Comparison of ENCODE assay signal across 8 cellular contexts in genomic region chr9:83912194-83912593, GRCh38. TPM values are rescaled to one million over a fixed set of nuclear protein-coding genes. Genes with fewer than 3 reads are reported as not detected.
DNase-seq lines count a peak whose midpoint lies in the region; ATAC-seq and TF ChIP-seq lines count a peak whose summit lies in the region.
"Not testable (repeated sequence)": the region's sequence is repeated elsewhere in the genome, so short reads cannot be mapped to it uniquely, and the experiment has no call there.

No MANE protein-coding gene starts in this region.

- H3K27me3 ChIP-seq in Panc1 (ENCODE audit: control insufficient read depth, insufficient read depth, low read length); adipocyte (replicated peaks; ENCODE audit: control insufficient read depth, insufficient read depth, low read length): not testable (repeated sequence)

- not testable (repeated sequence) for H3K9me3 ChIP-seq in Panc1 (ENCODE audit: control insufficient read depth, insufficient read depth, low read depth, low read length); adipocyte (ENCODE audit: control insufficient read depth, low read length)

- POLR2A ChIA-PET in Panc1 (lab: Charles Lee) = not testable (repeated sequence)

- peak; percentile 0 for DNase-seq in DMS79 (lab: John Stamatoyannopoulos, UW)
- DNase-seq in LHCN-M2 (ENCODE audit: low read depth) = peak; percentile 26
- DNase-seq in Panc1 (ENCODE audit: low read depth, low spot score) = not testable (repeated sequence)
- peak; percentile 56 for DNase-seq in adipocyte (ENCODE audit: low read depth)
- peak; percentile 39 for DNase-seq in fibroblast of mammary gland (ENCODE audit: low read depth)
- DNase-seq in lung microvascular endothelial cell (ENCODE audit: low read depth in 2 of 2) = peak; percentile 21 to 31
- DNase-seq in superior temporal gyrus (ENCODE audit: extremely low spot score) = peak; percentile 49

- H3K36me3 ChIP-seq in Panc1 (ENCODE audit: control insufficient read depth, insufficient read depth, low read length); adipocyte (ENCODE audit: control insufficient read depth, insufficient read depth, low read length, severe bottlenecking): not testable (repeated sequence)

- in situ Hi-C loops in Panc1 (cut with HindIII; ENCODE audit: low pct_unique_long_range_greater_than_20kb, low sequenced_read_pairs) = not testable (repeated sequence)

- H3K4me1 ChIP-seq in Panc1 (ENCODE audit: control insufficient read depth, insufficient read depth, low read length); adipocyte (ENCODE audit: control insufficient read depth, insufficient read depth, low read length): not testable (repeated sequence)

- H3K4me3 ChIP-seq in Panc1 (ENCODE audit: low read depth in 2 of 2, low read length in 2 of 2); adipocyte (ENCODE audit: low read length); fibroblast of mammary gland (ENCODE audit: control insufficient read depth, low read depth, low read length): not testable (repeated sequence)

- not testable (repeated sequence) for H3K27ac ChIP-seq in Panc1 (ENCODE audit: low read length)

- not testable (repeated sequence) for BruUV-seq in Panc1 (replicated peaks; lab: Mats Ljungman, UMichigan)

- intact Hi-C loops in Panc1 (cut with micrococcal nuclease; ENCODE audit: unreplicated experiment) = not testable (repeated sequence)

- ATAC-seq in GM21529 (IDR thresholded peaks at IDR 0.05; ENCODE audit: unreplicated experiment) = peak; percentile 79
- ATAC-seq in Panc1 = not testable (repeated sequence)

- not testable (repeated sequence) for H3K9ac ChIP-seq in adipocyte (ENCODE audit: low read length)

- peak; percentile 23; the same call in 1 of the 2 replicates for TF ChIP-seq CTCF in Panc1 (IDR thresholded peaks at IDR 0.05)
- TF ChIP-seq CTCF in fibroblast of mammary gland (conservative IDR thresholded peaks at IDR 0.05; ENCODE audit: control insufficient read depth, insufficient read depth, low read depth, low read length) = peak; percentile 27

- CTCF ChIA-PET in Panc1 (lab: Charles Lee) = interaction anchor here (0.7 kb wide), 2 partner anchors 291 to 311 kb away, joined by 3 to 4 read pairs; no protein-coding TSS in a partner anchor

RNA-seq across cellular contexts. Expression of gene KIF27, which starts 9.0 kb away (rescaled TPM):
- 0.80 and 0.96 TPM in 2 replicates for total RNA-seq in LHCN-M2 (2014; rRNA removed)
- 0.30 TPM for polyA plus RNA-seq in LHCN-M2 (2012)
- total RNA-seq in Panc1 (2021; ENCODE audit: unreplicated experiment) = 3.4 TPM
- 1.3 TPM for polyA plus RNA-seq in Panc1 (2012; ENCODE audit: insufficient read length)
- total RNA-seq in lung microvascular endothelial cell = 1.3 and 2.6 TPM in 2 replicates
